Comparison of ENCODE assay signal across 8 cellular contexts in genomic region chr12:632102-632696, GRCh38. TPM values are rescaled to one million over a fixed set of nuclear protein-coding genes. Genes with fewer than 3 reads are reported as not detected.
DNase-seq lines count a peak whose midpoint lies in the region; ATAC-seq and TF ChIP-seq lines count a peak whose summit lies in the region.

No MANE protein-coding gene starts in this region.

- peaks cover 23% of the 10 kb centered on the region for H3K4me1 ChIP-seq in adipocyte (ENCODE audit: control insufficient read depth, insufficient read depth, low read length)
- peaks cover 18% of the 10 kb centered on the region for H3K4me1 ChIP-seq in iPS-18a (ENCODE audit: control insufficient read depth, low read depth, low read length)
- H3K4me1 ChIP-seq in effector memory CD4-positive, alpha-beta T cell (ENCODE audit: control insufficient read depth, insufficient read depth, low read length, poor library complexity, severe bottlenecking): no peaks in the 10 kb centered on the region

- H3K27me3 Mint-ChIP-seq in HFFc6 (ENCODE audit: insufficient read depth): peaks cover 2% of the 10 kb centered on the region; the same call in 1 of the 2 replicates
- H3K27me3 Mint-ChIP-seq in stimulated activated naive B cell treated with anti-CD40 and anti-IgM and Interleukin-4, amounts not matched to agents 10 μg/mL and 1 μg/mL and 100 μg/mL, for 72 hours: no peaks in the 10 kb centered on the region

- TF ChIP-seq CTCF in AG04450 (IDR thresholded peaks at IDR 0.05; ENCODE audit: low read depth, low read length): no peak
- no peak for TF ChIP-seq CTCF in HFFc6 (IDR thresholded peaks at IDR 0.05)

- H3K4me1 Mint-ChIP-seq in HFFc6 (ENCODE audit: low read depth): peaks cover 32% of the 10 kb centered on the region
- peaks cover 40 to 74% of the 10 kb centered on the region in 2 donors for H3K4me1 Mint-ChIP-seq in stimulated activated naive B cell treated with anti-CD40 and anti-IgM and Interleukin-4, amounts not matched to agents 10 μg/mL and 1 μg/mL and 100 μg/mL, for 72 hours

- peak overlapping the region; percentile 77 for H3K27ac Mint-ChIP-seq in HFFc6
- H3K27ac Mint-ChIP-seq in stimulated activated naive B cell treated with anti-CD40 and anti-IgM and Interleukin-4, amounts not matched to agents 10 μg/mL and 1 μg/mL and 100 μg/mL, for 72 hours: peak overlapping the region; percentile 63

- H3K9me3 Mint-ChIP-seq in HFFc6: no peaks in the 10 kb centered on the region
- H3K9me3 Mint-ChIP-seq in stimulated activated naive B cell treated with anti-CD40 and anti-IgM and Interleukin-4, amounts not matched to agents 10 μg/mL and 1 μg/mL and 100 μg/mL, for 72 hours: no peaks in the 10 kb centered on the region

- peak overlapping the region; percentile 52 for H3K4me3 Mint-ChIP-seq in HFFc6
- peak overlapping the region; percentile 41 to 71 for H3K4me3 Mint-ChIP-seq in stimulated activated naive B cell treated with anti-CD40 and anti-IgM and Interleukin-4, amounts not matched to agents 10 μg/mL and 1 μg/mL and 100 μg/mL, for 72 hours

- H3K4me3 ChIP-seq in AG04450 (ENCODE audit: low read depth, low read length): peak overlapping the region; percentile 4; the same call in 1 of the 2 replicates
- H3K4me3 ChIP-seq in adipocyte (ENCODE audit: low read length): no peak overlapping the region
- peak overlapping the region; percentile 9 for H3K4me3 ChIP-seq in iPS-18a (ENCODE audit: low read length)
- H3K4me3 ChIP-seq in effector memory CD4-positive, alpha-beta T cell (ENCODE audit: insufficient read depth, low read depth, low read length, poor library complexity, severe bottlenecking): no peak overlapping the region

- H3K9ac ChIP-seq in adipocyte (ENCODE audit: low read length) (peak overlapping the region; percentile 64), iPS-18a (ENCODE audit: low read length) (peak overlapping the region; percentile 21)

- H3K9me3 ChIP-seq in AG04450 (ENCODE audit: control insufficient read depth, insufficient read depth, low read length) (no peaks in the 10 kb centered on the region), adipocyte (ENCODE audit: control insufficient read depth, low read length) (no peaks in the 10 kb centered on the region), iPS-18a (ENCODE audit: control insufficient read depth, low read depth, low read length) (no peaks in the 10 kb centered on the region)
- H3K9me3 ChIP-seq in effector memory CD4-positive, alpha-beta T cell (ENCODE audit: control insufficient read depth, low read length): no peaks in the 10 kb centered on the region

- H3K27me3 ChIP-seq in AG04450 (ENCODE audit: control insufficient read depth, insufficient read depth, low read length): no peaks in the 10 kb centered on the region
- no peaks in the 10 kb centered on the region for H3K27me3 ChIP-seq in adipocyte (replicated peaks; ENCODE audit: control insufficient read depth, insufficient read depth, low read length)
- H3K27me3 ChIP-seq in iPS-18a (ENCODE audit: control insufficient read depth, insufficient read depth, low read length): no peaks in the 10 kb centered on the region
- H3K27me3 ChIP-seq in effector memory CD4-positive, alpha-beta T cell (replicated peaks; ENCODE audit: control insufficient read depth, insufficient read depth, low read length, poor library complexity, severe bottlenecking): no peaks in the 10 kb centered on the region

- no peaks in the 10 kb centered on the region for H3K36me3 Mint-ChIP-seq in HFFc6 (ENCODE audit: low read depth)
- H3K36me3 Mint-ChIP-seq in stimulated activated naive B cell treated with anti-CD40 and anti-IgM and Interleukin-4, amounts not matched to agents 10 μg/mL and 1 μg/mL and 100 μg/mL, for 72 hours: peaks cover 3 to 8% of the 10 kb centered on the region in 2 donors

- peak overlapping the region; percentile 77 for H3K27ac ChIP-seq in AG04450 (ENCODE audit: low read depth, low read length)
- H3K27ac ChIP-seq in iPS-18a (ENCODE audit: low read length): no peak overlapping the region
- no peak overlapping the region for H3K27ac ChIP-seq in effector memory CD4-positive, alpha-beta T cell (ENCODE audit: insufficient read depth, low read length, poor library complexity, severe bottlenecking)

- CTCF ChIA-PET in AG04450 (lab: Charles Lee): interaction anchor here (0.6 to 2.4 kb wide), 2 partner anchors 110 to 119 kb away, joined by 3 to 14 read pairs; partner anchors contain the start of gene WNK1

- no peak for ATAC-seq in stimulated activated naive B cell treated with anti-CD40 and anti-IgM and Interleukin-4, amounts not matched to agents 10 μg/mL and 1 μg/mL and 100 μg/mL, for 72 hours (replicated peaks)
- no peak for ATAC-seq in HG03045 (IDR thresholded peaks at IDR 0.05; ENCODE audit: unreplicated experiment)

- DNase-seq in AG04450 (ENCODE audit: low read depth, low spot score) (peak; percentile 64), HFFc6 (peak; percentile 94), adipocyte (ENCODE audit: low read depth) (peak; percentile 83)
- no peak for DNase-seq in stimulated activated naive B cell treated with anti-CD40 and anti-IgM and Interleukin-4, amounts not matched to agents 10 μg/mL and 1 μg/mL and 100 μg/mL, for 72 hours
- DNase-seq in effector memory CD4-positive, alpha-beta T cell: no peak
- no peak for DNase-seq in stimulated activated CD4-positive, alpha-beta T cell treated with anti-CD3 and anti-CD28 coated beads, Interleukin-4, amount 100 ng/mL, for 4 hours

- POLR2A ChIA-PET in AG04450 (lab: Yijun Ruan, JAX): interaction anchor here (0.6 to 1.4 kb wide), 6 partner anchors 11 to 149 kb away, joined by 3 to 10 read pairs (median 6); no protein-coding TSS in a partner anchor

- H3K36me3 ChIP-seq in adipocyte (ENCODE audit: control insufficient read depth, insufficient read depth, low read length, severe bottlenecking) (no peaks in the 10 kb centered on the region), iPS-18a (ENCODE audit: control insufficient read depth, low read depth, low read length) (no peaks in the 10 kb centered on the region)
- H3K36me3 ChIP-seq in effector memory CD4-positive, alpha-beta T cell (ENCODE audit: control insufficient read depth, insufficient read depth, low read length): no peaks in the 10 kb centered on the region

RNA-seq across cellular contexts. Expression of gene NINJ2, which starts 31.0 kb away (rescaled TPM):
- polyA plus RNA-seq in AG04450 (2011; rRNA removed): not detected in 2 replicates
- polyA minus RNA-seq in AG04450 (2011; rRNA and poly(A)+ RNA removed): not detected in 2 replicates
- total RNA-seq in HFFc6 (2021; fragmentation: NEBNext Ultra II Directional; extraction: Animal tissue kit (Norgen Biotek cat#: 25700)): not detected

Comparison
In these comparisons a context has a peak if more than half of its experiments do, and no peak if none do; other contexts are left out.
1. DNase-seq: peak in AG04450 (single experiment), HFFc6 (single experiment) and adipocyte (single experiment); none in stimulated activated naive B cell treated with anti-CD40 and anti-IgM and Interleukin-4, amounts not matched to agents 10 μg/mL and 1 μg/mL and 100 μg/mL, for 72 hours (single experiment), effector memory CD4-positive, alpha-beta T cell (0 of 3) and stimulated activated CD4-positive, alpha-beta T cell treated with anti-CD3 and anti-CD28 coated beads, Interleukin-4, amount 100 ng/mL, for 4 hours (0 of 2).
2. H3K4me3 ChIP-seq: peak in AG04450 (single experiment) and iPS-18a (single experiment); none in adipocyte (single experiment) and effector memory CD4-positive, alpha-beta T cell (single experiment).